ENCODE assay signal across 17 cellular contexts in the genomic region with DNA sequence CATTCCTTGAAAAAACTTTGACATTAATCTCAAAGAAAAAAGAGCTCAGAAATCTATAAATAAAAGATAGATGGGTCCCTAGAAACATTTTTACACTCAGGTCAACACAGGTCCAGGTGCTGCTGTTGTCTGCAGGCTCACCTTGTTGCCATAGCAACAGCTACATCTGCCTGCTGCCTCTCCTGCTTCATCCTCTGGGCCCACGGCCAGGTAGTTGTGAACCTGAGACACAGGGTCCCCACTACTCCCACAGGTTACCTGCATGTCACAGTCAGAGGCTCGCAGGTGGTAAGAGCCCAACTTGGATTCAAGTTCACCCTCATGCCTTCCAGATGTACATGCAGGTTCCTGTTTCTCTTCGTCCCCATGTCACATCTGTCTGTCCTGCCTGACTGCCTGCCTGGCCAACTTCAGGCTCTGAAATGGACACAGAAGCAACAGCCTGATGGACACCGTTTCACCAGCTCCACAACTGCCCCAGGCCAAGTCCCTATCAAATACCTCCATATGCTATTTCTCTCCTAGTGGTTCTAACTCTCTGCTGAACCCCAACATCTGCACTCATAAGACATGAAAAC.
"Had no signal": no experiment of that assay in that cellular context is flagged by ENCODE, and none has a peak within 500 bp of the region (broad histone marks: within the 10 kb centered on the region; RNA-seq: fewer than 3 reads in every experiment).

No MANE protein-coding gene starts in this region.

- H3K27ac ChIP-seq: sigmoid colon, upper lobe of right lung had no signal

- H3K9me3 ChIP-seq: upper lobe of right lung had no signal

- H3K4me3 ChIP-seq: sigmoid colon, upper lobe of right lung had no signal

- DNase-seq: activated CD4-positive, alpha-beta T cell treated with anti-CD3 and anti-CD28 coated beads, Interleukin-2, amount 10 ng/mL, durations not matched to agents 24 days and 14 days; activated CD8-positive, alpha-beta T cell treated with anti-CD3 and anti-CD28 coated beads, Interleukin-2, amount 10 ng/mL, durations not matched to agents 7 days and 5 days; activated naive CD4-positive, alpha-beta T cell treated with Interleukin-2 at 50 U/mL for 16 hours; activated naive CD8-positive, alpha-beta T cell treated with anti-CD3 and anti-CD28 coated beads, Interleukin-2, amount 10 ng/mL, durations not matched to agents 7 days and 5 days; activated T-cell treated with anti-CD3 and anti-CD28 coated beads, Interleukin-2, amount 50 U/mL, for 24 hours; amygdala; caudate nucleus; erythroblast; foreskin melanocyte; glutamatergic neuron; hypothalamus; islet precursor cell; nephron progenitor cell; nucleus accumbens; sigmoid colon; stimulated activated naive B cell treated with anti-CD40 and anti-IgM and Interleukin-4, amounts not matched to agents 10 μg/mL and 1 μg/mL and 100 μg/mL, for 72 hours; upper lobe of right lung had no signal

- H3K27me3 ChIP-seq: sigmoid colon, upper lobe of right lung had no signal

- H3K36me3 ChIP-seq: sigmoid colon, upper lobe of right lung had no signal

- H3K4me1 ChIP-seq: sigmoid colon, upper lobe of right lung had no signal
